ENCODE assay signal across 1 cellular context in genomic region chr15:40048155-40048792, GRCh38.
TF ChIP-seq lines count a peak whose summit lies in the region.

No MANE protein-coding gene starts in this region.

TF ChIP-seq in WTC11, 78 proteins besides CTCF, POLR2A, EP300 and RAD21 (continued from another document):
- TF ChIP-seq, protein P1, sequence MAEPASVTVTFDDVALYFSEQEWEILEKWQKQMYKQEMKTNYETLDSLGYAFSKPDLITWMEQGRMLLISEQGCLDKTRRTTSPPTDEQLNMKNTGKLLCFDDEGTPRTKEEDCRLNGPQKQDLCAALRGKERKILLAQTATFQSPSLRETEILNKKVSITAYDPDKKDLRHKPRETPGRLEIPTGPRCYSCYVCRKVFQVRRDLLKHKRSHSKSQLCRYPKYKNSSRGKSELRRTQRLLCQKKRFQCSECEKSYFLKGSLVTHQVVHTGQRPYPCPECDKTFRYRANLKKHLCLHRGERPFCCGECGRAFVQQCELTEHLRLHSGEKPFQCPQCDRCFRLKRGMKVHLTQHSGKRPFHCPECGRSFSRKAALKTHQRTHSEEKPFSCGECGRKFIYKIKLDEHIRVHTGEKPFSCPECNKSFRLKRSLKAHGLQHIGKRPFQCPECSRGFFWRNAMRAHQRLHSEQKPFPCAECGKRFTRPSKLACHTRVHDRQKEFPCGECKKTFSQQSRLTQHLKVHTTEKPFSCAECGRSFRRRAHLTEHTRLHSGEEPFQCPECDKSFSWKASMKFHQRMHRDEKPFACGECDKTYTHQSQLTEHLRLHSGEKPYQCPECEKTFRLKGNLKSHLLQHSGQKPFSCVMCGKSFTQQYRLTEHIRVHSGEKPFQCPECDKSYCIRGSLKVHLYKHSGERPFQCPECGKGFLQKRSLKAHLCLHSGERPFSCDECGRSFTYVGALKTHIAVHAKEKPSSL (CRISPR knock-in tag; conservative IDR thresholded peaks at IDR 0.05): no peak
- TF ChIP-seq JUN (CRISPR knock-in tag; IDR thresholded peaks at IDR 0.05): no peak
- TF ChIP-seq, protein P2, sequence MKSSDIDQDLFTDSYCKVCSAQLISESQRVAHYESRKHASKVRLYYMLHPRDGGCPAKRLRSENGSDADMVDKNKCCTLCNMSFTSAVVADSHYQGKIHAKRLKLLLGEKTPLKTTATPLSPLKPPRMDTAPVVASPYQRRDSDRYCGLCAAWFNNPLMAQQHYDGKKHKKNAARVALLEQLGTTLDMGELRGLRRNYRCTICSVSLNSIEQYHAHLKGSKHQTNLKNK (CRISPR knock-in tag; IDR thresholded peaks at IDR 0.05): no peak
- no peak for TF ChIP-seq FOXK1 (CRISPR knock-in tag; IDR thresholded peaks at IDR 0.05)
- TF ChIP-seq NFYB (CRISPR knock-in tag; conservative IDR thresholded peaks at IDR 0.05; ENCODE audit: low read depth): no peak
- no peak for TF ChIP-seq ZNF219 (CRISPR knock-in tag; IDR thresholded peaks at IDR 0.05; ENCODE audit: borderline replicate concordance)
- TF ChIP-seq NR1H2 (CRISPR knock-in tag; IDR thresholded peaks at IDR 0.05): no peak
- TF ChIP-seq NFATC4 (CRISPR knock-in tag; IDR thresholded peaks at IDR 0.05): no peak
